ENCODE assay signal across 22 cellular contexts in the genomic region with DNA sequence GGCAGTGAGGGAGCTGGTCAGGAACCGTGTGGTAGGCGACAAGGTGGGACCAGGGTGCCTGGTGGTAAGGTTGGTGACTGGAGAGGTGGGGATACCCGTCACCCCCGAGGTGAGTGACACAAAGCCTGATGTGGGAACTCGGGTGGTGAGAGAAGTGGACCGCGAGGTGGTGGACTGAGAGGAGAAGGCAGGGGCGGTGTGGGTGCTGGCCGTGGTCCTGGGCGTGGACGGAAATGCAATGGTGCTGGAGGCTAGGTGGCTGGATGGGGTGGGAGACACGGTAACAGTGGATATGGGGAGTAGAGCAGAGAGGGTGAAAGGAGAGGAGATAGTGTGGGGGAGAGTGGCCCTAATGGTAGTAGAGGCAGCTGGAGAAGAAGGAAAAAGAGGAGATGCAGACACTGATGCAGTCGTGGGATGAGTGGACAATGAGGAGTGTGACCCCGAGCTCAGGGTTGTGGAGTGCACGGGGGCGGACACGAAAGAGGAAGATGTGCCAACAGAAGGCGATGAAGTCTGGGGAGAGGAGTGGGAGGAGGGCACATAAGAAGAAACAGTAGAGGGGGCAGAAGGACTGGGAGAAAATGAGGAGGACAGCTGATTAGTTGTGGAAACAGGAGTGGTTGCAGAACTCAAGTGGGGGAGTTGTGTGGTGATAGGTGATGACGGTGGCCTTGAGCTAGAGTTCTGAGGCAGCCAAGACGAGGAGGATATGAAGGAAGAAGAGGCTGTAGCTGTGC. TPM values are rescaled to one million over a fixed set of nuclear protein-coding genes. Genes with fewer than 3 reads are reported as not detected.
DNase-seq lines count a peak whose midpoint lies in the region; ATAC-seq, FAIRE-seq and TF ChIP-seq lines count a peak whose summit lies in the region.
"Had no signal": no experiment of that assay in that cellular context is flagged by ENCODE, and none has a peak within 500 bp of the region (broad histone marks: within the 10 kb centered on the region; RNA-seq: fewer than 3 reads in every experiment).

No MANE protein-coding gene starts in this region.

- TF ChIP-seq EP300 in A549 (IDR thresholded peaks at IDR 0.05) = no peak

- 92% methylated on average over 20 of the region's 20 CpGs for WGBS in A549 (ENCODE audit: missing lambda C conversion rate)

- H3K4me2 ChIP-seq in A549 = no peak overlapping the region

- DNase-seq in A549 (ENCODE audit: low read depth in 1 of 2, low spot score in 1 of 2) (no peak), Caco-2 (no peak), natural killer cell (no peak), left ventricle myocardium inferior (no peak), SIG-M5 treated with dmso at 0.1 percent for 504 hours (lab: John Stamatoyannopoulos, UW; ENCODE audit: unreplicated experiment) (no peak)
- DNase-seq in activated CD4-positive, CD25-positive, alpha-beta regulatory T cell (lab: John Stamatoyannopoulos, UW) = no peak
- DNase-seq: BE2C; CD8-positive, alpha-beta T cell; DMS53; GF-D8; H9; NCI-H1105 treated with DMSO at 0.1 percent for 48 hours; NCI-H2081; NCI-H2171 treated with DMSO at 0.1 percent for 48 hours; NCI-H524 treated with DMSO at 0.1 percent for 48 hours; NCI-H82 had no signal

- ATAC-seq in A549 (no peak), natural killer cell (peak in 1 of 3 donors; percentile 4), HG02763 (IDR thresholded peaks at IDR 0.05; ENCODE audit: unreplicated experiment) (no peak)
- ATAC-seq in activated T-helper 17 cell treated with anti-CD3 and anti-CD28 coated beads, Interleukin-2, amount 50 U/mL, for 72 hours (replicated peaks) = no peak
- ATAC-seq: CD8-positive, alpha-beta T cell had no signal

- H3K27ac ChIP-seq in A549 (no peak overlapping the region), left ventricle myocardium inferior (replicated peaks) (no peak overlapping the region)
- H3K27ac ChIP-seq: HL-60, Peyer's patch, SJSA1 had no signal

- no peak for FAIRE-seq in A549 (lab: Jason Lieb, UNC)
- FAIRE-seq: A204.1 had no signal

- no peak for TF ChIP-seq POLR2A in A549 (IDR thresholded peaks at IDR 0.05; ENCODE audit: low read length)

- CTCF ChIA-PET in A549 (lab: Yijun Ruan, JAX) (interaction anchor here (0.9 to 1.4 kb wide), 2 partner anchors 91 to 121 kb away, joined by 3 read pairs; no protein-coding TSS in a partner anchor), Caco-2 (lab: Charles Lee) (no interaction called here)

- no peaks in the 10 kb centered on the region for H3K27me3 ChIP-seq in Caco-2 (replicated peaks; ENCODE audit: control insufficient read depth, insufficient read depth, low read length)
- H3K27me3 ChIP-seq in left ventricle myocardium inferior (ENCODE audit: low read depth) = no peaks in the 10 kb centered on the region
- H3K27me3 ChIP-seq: BE2C, Peyer's patch, SJSA1 had no signal

- H3K9me3 Mint-ChIP-seq in Caco-2 (ENCODE audit: unreplicated experiment) = peaks cover 25% of the 10 kb centered on the region
- H3K9me3 Mint-ChIP-seq in activated T-helper 17 cell treated with anti-CD3 and anti-CD28 coated beads, Interleukin-2, amount 50 U/mL, for 72 hours = peaks cover 4% of the 10 kb centered on the region
- H3K9me3 Mint-ChIP-seq in natural killer cell = peaks cover 3 to 17% of the 10 kb centered on the region in 2 donors
- H3K9me3 Mint-ChIP-seq: CD8-positive, alpha-beta T cell had no signal

- H3K27me3 Mint-ChIP-seq in Caco-2 (ENCODE audit: insufficient read depth, unreplicated experiment) (no peaks in the 10 kb centered on the region), natural killer cell (ENCODE audit: low read depth in 2 of 2) (no peaks in the 10 kb centered on the region)
- H3K27me3 Mint-ChIP-seq in activated T-helper 17 cell treated with anti-CD3 and anti-CD28 coated beads, Interleukin-2, amount 50 U/mL, for 72 hours = no peaks in the 10 kb centered on the region

- peak overlapping the region; percentile 3 for H3K4me3 Mint-ChIP-seq in Caco-2 (ENCODE audit: unreplicated experiment)
- no peak overlapping the region for H3K4me3 Mint-ChIP-seq in activated T-helper 17 cell treated with anti-CD3 and anti-CD28 coated beads, Interleukin-2, amount 50 U/mL, for 72 hours
- peak overlapping the region; percentile 41 for H3K4me3 Mint-ChIP-seq in natural killer cell
- H3K4me3 Mint-ChIP-seq: CD8-positive, alpha-beta T cell; H9 had no signal

- H3K4me3 ChIP-seq in A549 (no peak overlapping the region), Caco-2 (ENCODE audit: low read depth, low read length) (no peak overlapping the region), left ventricle myocardium inferior (no peak overlapping the region)
- H3K4me3 ChIP-seq: Peyer's patch, SJSA1 had no signal

- H3K36me3 Mint-ChIP-seq in Caco-2 (ENCODE audit: insufficient read depth, unreplicated experiment) = peaks cover 48% of the 10 kb centered on the region
- peaks cover 2% of the 10 kb centered on the region for H3K36me3 Mint-ChIP-seq in activated T-helper 17 cell treated with anti-CD3 and anti-CD28 coated beads, Interleukin-2, amount 50 U/mL, for 72 hours (ENCODE audit: low read depth)
- H3K36me3 Mint-ChIP-seq in natural killer cell = no peaks in the 10 kb centered on the region

- no peak for TF ChIP-seq RAD21 in A549 (conservative IDR thresholded peaks at IDR 0.05 in 1 of 2, IDR thresholded peaks at IDR 0.05 in 1 of 2)

- H3K36me3 ChIP-seq in Caco-2 (ENCODE audit: control insufficient read depth, insufficient read depth, low read length) = no peaks in the 10 kb centered on the region; the same call in none of the 2 replicates
- peaks cover 23% of the 10 kb centered on the region for H3K36me3 ChIP-seq in left ventricle myocardium inferior

- BruUV-seq in Caco-2 (replicated peaks; lab: Mats Ljungman, UMichigan) = no TSS peak

- intact Hi-C loops in Caco-2 (cut with micrococcal nuclease; ENCODE audit: unreplicated experiment) = no loop called here
- intact Hi-C loops in natural killer cell (cut with micrococcal nuclease) = loop anchor here (10.0 kb wide), 1 partner anchor 71 kb away; no protein-coding TSS in a partner anchor
- intact Hi-C loops in left ventricle myocardium inferior (cut with micrococcal nuclease) = no loop called here

- H3K27ac Mint-ChIP-seq in Caco-2 (ENCODE audit: unreplicated experiment) = peak overlapping the region; percentile 4
- peak overlapping the region; percentile 2 for H3K27ac Mint-ChIP-seq in activated T-helper 17 cell treated with anti-CD3 and anti-CD28 coated beads, Interleukin-2, amount 50 U/mL, for 72 hours
- H3K27ac Mint-ChIP-seq in natural killer cell = peak overlapping the region in 1 of 2 donors; percentile 11
- H3K27ac Mint-ChIP-seq: CD8-positive, alpha-beta T cell; H9 had no signal

- no peak for TF ChIP-seq CTCF in A549 (IDR thresholded peaks at IDR 0.05)
- no peak for TF ChIP-seq CTCF in Caco-2 (IDR thresholded peaks at IDR 0.05; ENCODE audit: insufficient read depth in 1 of 2, low read depth in 1 of 2, low read length in 1 of 2, severe bottlenecking in 1 of 2, unreplicated experiment in 1 of 2)
- TF ChIP-seq CTCF in natural killer cell (IDR thresholded peaks at IDR 0.05) = no peak
- no peak for TF ChIP-seq CTCF in left ventricle myocardium inferior (IDR thresholded peaks at IDR 0.05; ENCODE audit: borderline replicate concordance)

- H3K4me1 ChIP-seq in A549 = no peaks in the 10 kb centered on the region
- no peaks in the 10 kb centered on the region for H3K4me1 ChIP-seq in Caco-2
- no peaks in the 10 kb centered on the region for H3K4me1 ChIP-seq in left ventricle myocardium inferior
- H3K4me1 ChIP-seq: BE2C, Peyer's patch, SJSA1 had no signal

- no peaks in the 10 kb centered on the region for H3K9me3 ChIP-seq in A549
- H3K9me3 ChIP-seq in Caco-2 = no peaks in the 10 kb centered on the region
- H3K9me3 ChIP-seq in left ventricle myocardium inferior (replicated peaks) = no peaks in the 10 kb centered on the region
- H3K9me3 ChIP-seq: BE2C, Peyer's patch, SJSA1 had no signal

- no peaks in the 10 kb centered on the region for H3K4me1 Mint-ChIP-seq in Caco-2 (ENCODE audit: low read depth, unreplicated experiment)
- peaks cover 22% of the 10 kb centered on the region for H3K4me1 Mint-ChIP-seq in activated T-helper 17 cell treated with anti-CD3 and anti-CD28 coated beads, Interleukin-2, amount 50 U/mL, for 72 hours
- H3K4me1 Mint-ChIP-seq in natural killer cell = peaks cover 28 to 34% of the 10 kb centered on the region in 2 donors

- POLR2A ChIA-PET in A549 (lab: Yijun Ruan, JAX) (no interaction called here), Caco-2 (lab: Charles Lee) (no interaction called here)

RNA-seq across cellular contexts. Expression of a gene that starts 20.5 kb away (rescaled TPM):
- polyA plus RNA-seq in A549 (2011; rRNA removed) = not detected in 2 replicates
- polyA plus RNA-seq in A549 (2012; cell fraction: cytosol; rRNA removed) = not detected in 2 replicates
- under 0.01 TPM in 1 of 2 replicates, not detected in the other for polyA plus RNA-seq in A549 (2012; cell fraction: nucleus; rRNA removed)
- not detected in 3 replicates for polyA plus RNA-seq in A549 (2017; fragmentation: RNase III; extraction: RNeasy Plus Mini Kit Qiagen cat#74134 plus additional on column Dnase treatment)
- polyA minus RNA-seq in A549 (2011; rRNA and poly(A)+ RNA removed) = 0.08 TPM in 1 of 2 replicates, not detected in the other
- not detected in 2 replicates for total RNA-seq in Caco-2 (2022)
- not detected for total RNA-seq in activated T-helper 17 cell treated with anti-CD3 and anti-CD28 coated beads, Interleukin-2, amount 50 U/mL, for 72 hours
- total RNA-seq in natural killer cell = not detected
- not detected for total RNA-seq in left ventricle myocardium inferior
- total RNA-seq: CD8-positive, alpha-beta T cell; H9; Peyer's patch; SJSA1 had no signal

RNA-seq across cellular contexts. Expression of a gene that starts 58.7 kb away (rescaled TPM):
- polyA plus RNA-seq in A549 (2011; rRNA removed) = 0.01 and 0.04 TPM in 2 replicates
- 0.01 TPM in 2 replicates for polyA plus RNA-seq in A549 (2012; cell fraction: cytosol; rRNA removed)
- 0.29 and 0.90 TPM in 2 replicates for polyA plus RNA-seq in A549 (2012; cell fraction: nucleus; rRNA removed)
- polyA plus RNA-seq in A549 (2017; fragmentation: RNase III; extraction: RNeasy Plus Mini Kit Qiagen cat#74134 plus additional on column Dnase treatment) = 0.03 TPM in 3 replicates
- 0.04 and 0.05 TPM in 2 replicates for polyA minus RNA-seq in A549 (2011; rRNA and poly(A)+ RNA removed)
- total RNA-seq in Caco-2 (2022) = 0.05 and 0.35 TPM in 2 replicates
- not detected for total RNA-seq in activated T-helper 17 cell treated with anti-CD3 and anti-CD28 coated beads, Interleukin-2, amount 50 U/mL, for 72 hours
- not detected for total RNA-seq in natural killer cell
- 0.03 TPM for total RNA-seq in left ventricle myocardium inferior
- total RNA-seq: CD8-positive, alpha-beta T cell; H9; SJSA1 had no signal
